ENCODE assay signal across 18 cellular contexts in the genomic region with DNA sequence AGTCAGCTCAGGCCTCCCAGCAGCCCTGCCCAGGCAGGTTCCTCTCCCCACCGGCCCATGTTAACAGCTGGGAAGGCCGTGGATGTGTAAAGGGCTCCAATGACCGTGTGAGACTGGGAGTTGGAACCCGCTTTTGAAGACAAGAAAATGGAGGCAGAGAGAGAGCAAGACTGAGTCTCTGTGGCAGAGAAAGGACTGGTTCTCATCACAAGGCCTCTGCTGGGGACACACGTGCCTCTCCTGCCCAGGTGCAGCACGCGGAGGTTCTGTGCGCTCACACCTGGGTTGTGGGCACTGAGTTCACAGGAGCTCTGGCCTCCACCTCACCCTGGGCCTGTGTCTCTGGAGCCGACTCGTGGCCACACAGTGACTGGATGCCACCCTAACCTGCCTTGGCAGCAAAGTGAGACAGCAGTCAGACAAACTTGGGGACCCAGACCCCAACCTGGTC. TPM values are rescaled to one million over a fixed set of nuclear protein-coding genes. Genes with fewer than 3 reads are reported as not detected.
DNase-seq lines count a peak whose midpoint lies in the region; ATAC-seq and TF ChIP-seq lines count a peak whose summit lies in the region.
"Had no signal": no experiment of that assay in that cellular context is flagged by ENCODE, and none has a peak within 500 bp of the region (broad histone marks: within the 10 kb centered on the region; RNA-seq: fewer than 3 reads in every experiment).

No MANE protein-coding gene starts in this region.

- H3K4me1 Mint-ChIP-seq in activated naive CD8-positive, alpha-beta T cell treated with anti-CD3 and anti-CD28 coated beads, Interleukin-2, amount 50 U/mL, for 24 hours, result peaks cover 61% of the 10 kb centered on the region
- H3K4me1 Mint-ChIP-seq: endodermal cell had no signal

- H3K36me3 Mint-ChIP-seq in activated naive CD8-positive, alpha-beta T cell treated with anti-CD3 and anti-CD28 coated beads, Interleukin-2, amount 50 U/mL, for 24 hours (ENCODE audit: low read depth), result peaks cover 54% of the 10 kb centered on the region

- no peaks in the 10 kb centered on the region for H3K9me3 ChIP-seq in Karpas-422 (ENCODE audit: low read length)
- H3K9me3 ChIP-seq: adrenal gland, mucosa of descending colon, SJSA1 had no signal

- no peaks in the 10 kb centered on the region for H3K79me2 ChIP-seq in Karpas-422 (ENCODE audit: low read length)
- H3K79me2 ChIP-seq: hepatocyte had no signal

- peak; percentile 6 for DNase-seq in activated CD4-positive, alpha-beta T cell treated with anti-CD3 and anti-CD28 coated beads for 48 hours
- no peak for DNase-seq in activated CD4-positive, alpha-beta T cell treated with anti-CD3 and anti-CD28 coated beads, Interleukin-2, amount 50 U/mL, for 1 hour
- peak; percentile 35 for DNase-seq in GM13976 (ENCODE audit: low spot score)
- peak; percentile 11 for DNase-seq in activated naive CD8-positive, alpha-beta T cell treated with anti-CD3 and anti-CD28 coated beads, Interleukin-2, amount 50 U/mL, for 24 hours
- DNase-seq in posterior vena cava (ENCODE audit: low spot score), result peak; percentile 68
- DNase-seq in KG1 (lab: John Stamatoyannopoulos, UW), result no peak
- DNase-seq in Karpas-422, result no peak
- DNase-seq: central memory CD4-positive, alpha-beta T cell; DMS79; endodermal cell; NCI-H1930; NCI-H510A had no signal

- H2AFZ ChIP-seq in Karpas-422 (ENCODE audit: low read length), result no peak overlapping the region
- H2AFZ ChIP-seq: hepatocyte had no signal

- no peaks in the 10 kb centered on the region for H3K9me2 ChIP-seq in Karpas-422 (replicated peaks; ENCODE audit: insufficient read depth, low read length)

- no peak overlapping the region for H3K4me3 Mint-ChIP-seq in activated naive CD8-positive, alpha-beta T cell treated with anti-CD3 and anti-CD28 coated beads, Interleukin-2, amount 50 U/mL, for 24 hours
- H3K4me3 Mint-ChIP-seq: CD14-positive monocyte, endodermal cell had no signal

- intact Hi-C loops in posterior vena cava (cut with DNase I), result no loop called here

- no peak overlapping the region for H3K27ac ChIP-seq in Karpas-422 (ENCODE audit: low read length)
- H3K27ac ChIP-seq: adrenal gland, hepatocyte, SJSA1 had no signal

- no peak overlapping the region for H3K4me3 ChIP-seq in Karpas-422 (ENCODE audit: low read length)
- H3K4me3 ChIP-seq: adrenal gland, hepatocyte, mucosa of descending colon, SJSA1 had no signal

- ATAC-seq in activated naive CD8-positive, alpha-beta T cell treated with anti-CD3 and anti-CD28 coated beads, Interleukin-2, amount 50 U/mL, for 24 hours, result no peak
- ATAC-seq in GM21360 (IDR thresholded peaks at IDR 0.05; ENCODE audit: unreplicated experiment), result no peak
- ATAC-seq: mucosa of descending colon had no signal

- no peaks in the 10 kb centered on the region for H3K27me3 ChIP-seq in Karpas-422 (ENCODE audit: low read length)
- H3K27me3 ChIP-seq: hepatocyte, SJSA1 had no signal

- H3K9ac ChIP-seq in Karpas-422 (ENCODE audit: low read length), result no peak overlapping the region

- in situ Hi-C loops in GM13976 (cut with MboI; ENCODE audit: low sequenced_read_pairs, unreplicated experiment), result no loop called here

- peaks cover 38% of the 10 kb centered on the region; the same call in 1 of the 2 replicates for H4K20me1 ChIP-seq in Karpas-422 (ENCODE audit: insufficient read depth, low read depth, low read length)

- H3K9me3 Mint-ChIP-seq in activated naive CD8-positive, alpha-beta T cell treated with anti-CD3 and anti-CD28 coated beads, Interleukin-2, amount 50 U/mL, for 24 hours, result no peaks in the 10 kb centered on the region
- H3K9me3 Mint-ChIP-seq: endodermal cell had no signal

- H3K27me3 Mint-ChIP-seq in activated naive CD8-positive, alpha-beta T cell treated with anti-CD3 and anti-CD28 coated beads, Interleukin-2, amount 50 U/mL, for 24 hours, result no peaks in the 10 kb centered on the region

- no peak for TF ChIP-seq CTCF in GM13976 (IDR thresholded peaks at IDR 0.05; ENCODE audit: borderline replicate concordance, control extremely low read depth, extremely low read depth, insufficient read depth, missing control alignments)

- no peak overlapping the region for H3K4me2 ChIP-seq in Karpas-422 (ENCODE audit: low read depth, low read length, poor library complexity, severe bottlenecking)
- H3K4me2 ChIP-seq: hepatocyte had no signal

- no peaks in the 10 kb centered on the region for H3K4me1 ChIP-seq in Karpas-422 (ENCODE audit: low read length)
- H3K4me1 ChIP-seq: adrenal gland, SJSA1 had no signal

- H3K36me3 ChIP-seq in Karpas-422 (ENCODE audit: insufficient read depth, low read length), result peaks cover 6% of the 10 kb centered on the region; the same call in 1 of the 2 replicates
- H3K36me3 ChIP-seq: adrenal gland had no signal

- H3K27ac Mint-ChIP-seq in activated naive CD8-positive, alpha-beta T cell treated with anti-CD3 and anti-CD28 coated beads, Interleukin-2, amount 50 U/mL, for 24 hours, result peak overlapping the region; percentile 79
- H3K27ac Mint-ChIP-seq: endodermal cell had no signal

RNA-seq across cellular contexts. Expression of a gene that starts 27.0 kb away (rescaled TPM):
- 1 to 10 TPM; 5.0 to 8.9 TPM for total RNA-seq in posterior vena cava
- total RNA-seq in Karpas-422 (2014; rRNA removed; shearing (Covaris generic); ENCODE audit: low replicate concordance), result 35.2 and 36.6 TPM in 2 replicates

Comparison
In these comparisons a context has a peak if more than half of its experiments do, and no peak if none do; other contexts are left out.
1. DNase-seq: peak in activated CD4-positive, alpha-beta T cell treated with anti-CD3 and anti-CD28 coated beads for 48 hours (single experiment), GM13976 (single experiment), activated naive CD8-positive, alpha-beta T cell treated with anti-CD3 and anti-CD28 coated beads, Interleukin-2, amount 50 U/mL, for 24 hours (single experiment) and posterior vena cava (single experiment); none in activated CD4-positive, alpha-beta T cell treated with anti-CD3 and anti-CD28 coated beads, Interleukin-2, amount 50 U/mL, for 1 hour (single experiment), KG1 (single experiment) and Karpas-422 (single experiment).